1 cellular context compared by ENCODE assay signal in the genomic region with DNA sequence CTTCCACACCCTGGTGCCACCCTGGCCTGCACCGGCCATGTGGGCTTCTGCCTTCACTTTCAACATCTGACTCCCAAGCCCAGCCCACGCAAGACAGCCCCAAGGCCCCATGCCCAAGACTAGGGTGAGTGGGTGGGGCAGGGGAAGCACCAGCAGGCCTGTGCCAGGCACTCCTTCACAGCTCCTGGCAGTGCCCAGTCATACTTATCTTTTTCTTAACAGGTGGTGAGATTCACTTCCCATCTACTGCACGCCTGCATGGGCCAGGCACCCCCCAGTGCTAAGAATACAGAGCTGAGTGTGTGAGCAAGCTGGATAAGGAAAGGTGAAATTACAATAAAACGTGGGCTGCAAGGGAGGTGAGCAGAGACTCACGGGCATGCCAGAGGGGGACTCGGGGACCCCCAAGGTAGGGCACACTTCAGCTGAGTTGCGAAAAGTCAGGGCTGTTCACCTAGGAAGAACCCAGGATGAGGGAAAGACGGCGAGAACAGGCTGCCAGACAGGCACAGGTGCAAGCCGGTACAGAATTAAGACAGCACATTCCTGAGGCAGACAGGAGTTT.
TF ChIP-seq lines count a peak whose summit lies in the region.

No MANE protein-coding gene starts in this region.

TF ChIP-seq in GM12878, 131 proteins besides CTCF, POLR2A, EP300 and RAD21 (continued from another document):
- TF ChIP-seq, protein P1, sequence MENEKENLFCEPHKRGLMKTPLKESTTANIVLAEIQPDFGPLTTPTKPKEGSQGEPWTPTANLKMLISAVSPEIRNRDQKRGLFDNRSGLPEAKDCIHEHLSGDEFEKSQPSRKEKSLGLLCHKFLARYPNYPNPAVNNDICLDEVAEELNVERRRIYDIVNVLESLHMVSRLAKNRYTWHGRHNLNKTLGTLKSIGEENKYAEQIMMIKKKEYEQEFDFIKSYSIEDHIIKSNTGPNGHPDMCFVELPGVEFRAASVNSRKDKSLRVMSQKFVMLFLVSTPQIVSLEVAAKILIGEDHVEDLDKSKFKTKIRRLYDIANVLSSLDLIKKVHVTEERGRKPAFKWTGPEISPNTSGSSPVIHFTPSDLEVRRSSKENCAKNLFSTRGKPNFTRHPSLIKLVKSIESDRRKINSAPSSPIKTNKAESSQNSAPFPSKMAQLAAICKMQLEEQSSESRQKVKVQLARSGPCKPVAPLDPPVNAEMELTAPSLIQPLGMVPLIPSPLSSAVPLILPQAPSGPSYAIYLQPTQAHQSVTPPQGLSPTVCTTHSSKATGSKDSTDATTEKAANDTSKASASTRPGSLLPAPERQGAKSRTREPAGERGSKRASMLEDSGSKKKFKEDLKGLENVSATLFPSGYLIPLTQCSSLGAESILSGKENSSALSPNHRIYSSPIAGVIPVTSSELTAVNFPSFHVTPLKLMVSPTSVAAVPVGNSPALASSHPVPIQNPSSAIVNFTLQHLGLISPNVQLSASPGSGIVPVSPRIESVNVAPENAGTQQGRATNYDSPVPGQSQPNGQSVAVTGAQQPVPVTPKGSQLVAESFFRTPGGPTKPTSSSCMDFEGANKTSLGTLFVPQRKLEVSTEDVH (IDR thresholded peaks at IDR 0.05; ENCODE audit: low read depth, partially characterized antibody): no peak
- TF ChIP-seq REST (IDR thresholded peaks at IDR 0.05; ENCODE audit: low read depth, low read length) (no peak), LARP7 (IDR thresholded peaks at IDR 0.05) (no peak), IRF5 (IDR thresholded peaks at IDR 0.05; ENCODE audit: borderline replicate concordance) (no peak), TCF3 (IDR thresholded peaks at IDR 0.05; ENCODE audit: borderline replicate concordance, insufficient read depth, low read depth, low read length) (no peak), E2F4 (IDR thresholded peaks at IDR 0.05; ENCODE audit: low read depth, low read length) (no peak), ATF7 (IDR thresholded peaks at IDR 0.05; ENCODE audit: low read depth) (no peak), KLF5 (IDR thresholded peaks at IDR 0.05; ENCODE audit: partially characterized antibody) (no peak), CHD4 (IDR thresholded peaks at IDR 0.05) (no peak), ZNF622 (IDR thresholded peaks at IDR 0.05) (no peak), EZH2 (IDR thresholded peaks at IDR 0.05; ENCODE audit: borderline replicate concordance, control insufficient read depth, low read depth, low read length) (no peak), MXI1 (IDR thresholded peaks at IDR 0.05; ENCODE audit: low read depth, low read length) (no peak), ZBED1 (IDR thresholded peaks at IDR 0.05; ENCODE audit: borderline replicate concordance) (no peak), MTA3 (IDR thresholded peaks at IDR 0.05; ENCODE audit: borderline replicate concordance, low read length) (no peak), SMAD1 (IDR thresholded peaks at IDR 0.05; ENCODE audit: low read depth, partially characterized antibody) (no peak)
